Comparison of ENCODE assay signal across 8 cellular contexts in the genomic region with DNA sequence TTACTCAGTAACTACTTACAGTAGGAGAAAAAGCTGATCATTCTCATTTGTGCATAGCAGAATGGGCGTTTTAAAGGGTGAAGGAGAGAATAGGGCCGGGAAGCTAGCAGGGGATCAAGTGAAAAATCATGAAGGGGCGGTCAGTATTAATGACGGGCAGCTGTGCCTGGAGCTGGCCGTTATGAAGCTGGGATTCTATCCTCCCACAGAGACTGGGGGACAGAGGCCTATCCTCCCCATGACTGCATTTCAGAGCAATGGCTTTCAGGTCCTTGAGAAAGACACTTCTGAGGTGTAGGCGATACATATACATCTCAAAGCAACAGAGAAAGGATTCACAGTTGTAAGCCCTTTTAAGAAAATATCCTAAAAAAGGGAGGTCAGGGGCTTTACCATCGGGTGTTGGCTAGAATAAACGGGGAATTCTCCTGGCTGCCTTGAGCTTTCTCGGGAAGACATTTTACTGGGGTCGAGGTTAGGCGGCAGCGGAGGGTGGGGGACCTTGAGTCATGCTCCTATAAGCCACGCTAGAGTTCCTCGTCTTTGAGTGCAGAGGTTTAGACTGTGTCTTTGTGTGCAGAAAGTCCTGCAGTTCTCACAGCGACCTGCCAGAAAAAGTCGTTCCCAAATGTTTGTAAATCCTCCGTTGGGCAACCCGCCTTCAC. TPM values are rescaled to one million over a fixed set of nuclear protein-coding genes. Genes with fewer than 3 reads are reported as not detected.
DNase-seq lines count a peak whose midpoint lies in the region; ATAC-seq, FAIRE-seq and TF ChIP-seq lines count a peak whose summit lies in the region.

No MANE protein-coding gene starts in this region.

- FAIRE-seq in bronchial epithelial cell (lab: Jason Lieb, UNC) (no peak), urothelium cell line (lab: Jason Lieb, UNC) (no peak)

- no peaks in the 10 kb centered on the region for H3K36me3 Mint-ChIP-seq in mesothelial cell of epicardium

- H3K4me3 ChIP-seq in AG04449 (ENCODE audit: low read depth, low read length) (peak overlapping the region; percentile 72), bronchial epithelial cell (ENCODE audit: low read depth, low read length) (peak overlapping the region; percentile 52)

- peaks cover 4% of the 10 kb centered on the region for H3K27me3 Mint-ChIP-seq in mesothelial cell of epicardium (ENCODE audit: low read depth)

- peak; percentile 25 for ATAC-seq in HG02852 (IDR thresholded peaks at IDR 0.05; ENCODE audit: unreplicated experiment)
- no peak for ATAC-seq in GM18867 (IDR thresholded peaks at IDR 0.05; ENCODE audit: unreplicated experiment)
- no peak for ATAC-seq in GM19324 (IDR thresholded peaks at IDR 0.05; ENCODE audit: low FRiP score, unreplicated experiment)
- ATAC-seq in HG02973 (IDR thresholded peaks at IDR 0.05; ENCODE audit: unreplicated experiment), result no peak

- H3K36me3 ChIP-seq in bronchial epithelial cell (ENCODE audit: control insufficient read depth, insufficient read depth, low read length), result no peaks in the 10 kb centered on the region

- peaks cover 35% of the 10 kb centered on the region for H3K4me1 Mint-ChIP-seq in mesothelial cell of epicardium

- no peaks in the 10 kb centered on the region for H3K27me3 ChIP-seq in bronchial epithelial cell (ENCODE audit: control insufficient read depth, insufficient read depth, low read length)

- no peak for TF ChIP-seq CTCF in AG04449 (IDR thresholded peaks at IDR 0.05; ENCODE audit: insufficient read depth, low read length, missing control alignments)
- no peak for TF ChIP-seq CTCF in bronchial epithelial cell (IDR thresholded peaks at IDR 0.05; ENCODE audit: insufficient read depth, low read length, severe bottlenecking)
- no peak for TF ChIP-seq CTCF in mesothelial cell of epicardium (IDR thresholded peaks at IDR 0.05; ENCODE audit: unreplicated experiment)

- H3K9me3 Mint-ChIP-seq in mesothelial cell of epicardium, result no peaks in the 10 kb centered on the region

- CTCF ChIA-PET in AG04449 (lab: Yijun Ruan, JAX), result interaction anchor here (1.8 to 4.5 kb wide), 4 partner anchors 13 to 29 kb away, joined by 4 to 36 read pairs (median 8); no protein-coding TSS in a partner anchor

- POLR2A ChIA-PET in AG04449 (lab: Yijun Ruan, JAX), result interaction anchor here (0.6 kb wide), 1 partner anchor 73 kb away, joined by 3 read pairs; no protein-coding TSS in a partner anchor

- peak overlapping the region; percentile 82 for H3K4me3 Mint-ChIP-seq in mesothelial cell of epicardium

- H3K27ac Mint-ChIP-seq in mesothelial cell of epicardium, result peak overlapping the region; percentile 72

- DNase-seq in AG04449 (ENCODE audit: low read depth, low spot score) (no peak), bronchial epithelial cell (ENCODE audit: low read depth) (no peak), mesothelial cell of epicardium (ENCODE audit: low spot score in 2 of 2, unreplicated experiment in 2 of 2) (no peak), urothelium cell line (ENCODE audit: low spot score) (no peak)

RNA-seq across cellular contexts. Expression of a gene that starts 0.6 kb away (rescaled TPM):
- total RNA-seq in bronchial epithelial cell (1.7 and 2.6 TPM in 2 replicates), mesothelial cell of epicardium (10.7 to 12.5 TPM (median 12.2 TPM) in 3 replicates)

RNA-seq across cellular contexts. Expression of a gene that starts 39.2 kb away (rescaled TPM):
- total RNA-seq in bronchial epithelial cell, result 2.0 and 5.8 TPM in 2 replicates
- total RNA-seq in mesothelial cell of epicardium, result 10.8 to 12.1 TPM (median 11.9 TPM) in 3 replicates

RNA-seq across cellular contexts. Expression of a gene that starts 57.4 kb away (rescaled TPM):
- 1.3 and 2.8 TPM in 2 replicates for total RNA-seq in bronchial epithelial cell
- 1.4 to 1.8 TPM (median 1.7 TPM) in 3 replicates for total RNA-seq in mesothelial cell of epicardium
